ENCODE assay signal across 8 cellular contexts in the genomic region with DNA sequence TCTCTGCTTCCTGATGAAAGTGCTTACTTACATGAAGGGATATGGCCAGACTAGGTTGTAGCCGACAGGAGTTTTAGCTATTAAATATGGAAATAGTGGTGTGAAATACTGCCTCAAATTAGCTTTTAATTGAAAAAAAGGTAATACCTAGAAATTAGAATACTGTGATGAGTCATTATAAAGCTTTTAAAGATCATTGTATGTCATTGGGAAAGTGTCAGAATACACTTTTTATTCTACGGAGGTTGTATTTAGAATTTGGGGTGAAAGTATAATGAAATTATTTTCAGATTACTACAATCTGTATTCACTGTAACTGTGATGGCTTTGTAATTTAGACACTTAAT. TPM values are rescaled to one million over a fixed set of nuclear protein-coding genes. Genes with fewer than 3 reads are reported as not detected.
A peak's percentile ranks its signal among the peaks of the same experiment; 100 is the strongest.
DNase-seq lines count a peak whose midpoint lies in the region; ATAC-seq and TF ChIP-seq lines count a peak whose summit lies in the region.

No MANE protein-coding gene starts in this region.

- ATAC-seq in activated T-cell treated with anti-CD3 and anti-CD28 coated beads, Interleukin-2, amount 50 U/mL, for 4 hours: no peak
- ATAC-seq in omental fat pad (ENCODE audit: low FRiP score): no peak

- peaks cover 14% of the 10 kb centered on the region for H3K36me3 Mint-ChIP-seq in activated T-cell treated with anti-CD3 and anti-CD28 coated beads, Interleukin-2, amount 50 U/mL, for 4 hours (ENCODE audit: insufficient read depth)

- DNase-seq in activated T-cell treated with anti-CD3 and anti-CD28 coated beads, Interleukin-2, amount 50 U/mL, for 4 hours: no peak
- no peak for DNase-seq in activated T-cell treated with anti-CD3 and anti-CD28 coated beads for 4 hours
- DNase-seq in ascending aorta (ENCODE audit: low spot score in 2 of 2): no peak
- no peak for DNase-seq in thyroid gland
- no peak for DNase-seq in omental fat pad (ENCODE audit: low spot score)
- no peak for DNase-seq in LoVo (ENCODE audit: low spot score)
- no peak for DNase-seq in head of caudate nucleus

- TF ChIP-seq POLR2A in thyroid gland (IDR thresholded peaks at IDR 0.05): no peak

- no peaks in the 10 kb centered on the region for H3K27me3 Mint-ChIP-seq in activated T-cell treated with anti-CD3 and anti-CD28 coated beads, Interleukin-2, amount 50 U/mL, for 4 hours (ENCODE audit: low read depth)

- intact Hi-C loops in ascending aorta (cut with DNase I) (no loop called here), thyroid gland (cut with DNase I) (no loop called here), head of caudate nucleus (cut with DNase I) (no loop called here)

- TF ChIP-seq CTCF in ascending aorta (IDR thresholded peaks at IDR 0.05) (no peak), liver (IDR thresholded peaks at IDR 0.05; ENCODE audit: low read depth, low read length, missing input control) (no peak), thyroid gland (IDR thresholded peaks at IDR 0.05) (peak in 1 of 6 experiments; percentile 2), omental fat pad (IDR thresholded peaks at IDR 0.05) (no peak)

- peaks cover 9 to 27% of the 10 kb centered on the region in 2 donors for H3K36me3 ChIP-seq in ascending aorta
- H3K36me3 ChIP-seq in liver (ENCODE audit: control insufficient read depth in 4 of 4, insufficient read depth in 3 of 4, low read depth in 1 of 4, low read length in 3 of 4): peaks cover 2 to 33% (median 20%) of the 10 kb centered on the region in 4 donors
- peaks cover 17 to 25% of the 10 kb centered on the region in 2 donors for H3K36me3 ChIP-seq in thyroid gland

- H3K4me1 Mint-ChIP-seq in activated T-cell treated with anti-CD3 and anti-CD28 coated beads, Interleukin-2, amount 50 U/mL, for 4 hours (ENCODE audit: low read depth): peaks cover 33% of the 10 kb centered on the region

- peak overlapping the region; percentile 98 for H3K27ac ChIP-seq in ascending aorta
- H3K27ac ChIP-seq in liver (ENCODE audit: low read depth in 1 of 2, low read length in 2 of 2): peak overlapping the region; percentile 97 to 99
- H3K27ac ChIP-seq in thyroid gland: peak overlapping the region; percentile 99 to 100 (median 100)

- H3K9ac ChIP-seq in liver (ENCODE audit: low read depth in 1 of 2, low read length in 2 of 2): peak overlapping the region; percentile 91 to 99

- 23% methylated on average over 2 of the region's 2 CpGs for WGBS in liver
- 72 to 79% methylated on average over 2 of the region's 2 CpGs for WGBS in thyroid gland, 2 donors

- H3K9me3 Mint-ChIP-seq in activated T-cell treated with anti-CD3 and anti-CD28 coated beads, Interleukin-2, amount 50 U/mL, for 4 hours: no peaks in the 10 kb centered on the region

- H3K27me3 ChIP-seq in ascending aorta: no peaks in the 10 kb centered on the region
- no peaks in the 10 kb centered on the region for H3K27me3 ChIP-seq in liver (ENCODE audit: control insufficient read depth in 4 of 4, insufficient read depth in 4 of 4, low read length in 3 of 4)
- H3K27me3 ChIP-seq in thyroid gland: no peaks in the 10 kb centered on the region

- no peaks in the 10 kb centered on the region for H3K9me3 ChIP-seq in ascending aorta
- no peaks in the 10 kb centered on the region for H3K9me3 ChIP-seq in liver (ENCODE audit: control insufficient read depth in 4 of 4, low read length in 3 of 4)
- H3K9me3 ChIP-seq in thyroid gland: no peaks in the 10 kb centered on the region

- TF ChIP-seq RAD21 in liver (IDR thresholded peaks at IDR 0.05): no peak

- H3K4me3 Mint-ChIP-seq in activated T-cell treated with anti-CD3 and anti-CD28 coated beads, Interleukin-2, amount 50 U/mL, for 4 hours: peak overlapping the region; percentile 94

- H3K4me3 ChIP-seq in ascending aorta (peak overlapping the region; percentile 89 to 91), liver (ENCODE audit: low read depth in 1 of 3, low read length in 3 of 3) (peak overlapping the region; percentile 65 to 99 (median 82)), thyroid gland (replicated peaks in 1 of 3) (peak overlapping the region in 1 of 3 donors; percentile 82)

- H3K4me1 ChIP-seq in ascending aorta (peaks cover 0 to 10% of the 10 kb centered on the region in 2 donors), liver (ENCODE audit: control insufficient read depth in 4 of 4, insufficient read depth in 4 of 4, low read length in 3 of 4) (peaks cover 0 to 18% (median 3%) of the 10 kb centered on the region in 4 donors), thyroid gland (peaks cover 0 to 4% of the 10 kb centered on the region in 2 donors)

TF ChIP-seq in liver, 16 proteins besides CTCF, POLR2A, EP300 and RAD21:
- TF ChIP-seq HNF4A (conservative IDR thresholded peaks at IDR 0.05) (no peak), JUND (IDR thresholded peaks at IDR 0.05) (peak in 1 of 2 donors; percentile 10)

RNA-seq across cellular contexts. Expression of gene PTP4A1, which starts 2.2 kb away (rescaled TPM):
- 10 to 100 TPM; 64.2 to 71.1 (median 70.3) TPM for total RNA-seq in activated T-cell treated with anti-CD3 and anti-CD28 coated beads, Interleukin-2, amount 50 U/mL, for 4 hours
- total RNA-seq in ascending aorta (33.3 TPM), liver (100 to 1,000 TPM; 190 to 237 TPM), thyroid gland (10 to 100 TPM; 28.3 to 56.8 (median 33.2) TPM), omental fat pad (10 to 100 TPM; 24.7 to 43.6 (median 33.8) TPM)
- 100 to 1,000 TPM in 1 of 2 donors, 10 to 100 TPM in 1; 34.3 to 114 TPM for polyA plus RNA-seq in liver
